Comparison of ENCODE assay signal across 10 cellular contexts in genomic region chr10:102777696-102778530, GRCh38. TPM values are rescaled to one million over a fixed set of nuclear protein-coding genes. Genes with fewer than 3 reads are reported as not detected.
DNase-seq lines count a peak whose midpoint lies in the region; ATAC-seq and TF ChIP-seq lines count a peak whose summit lies in the region.
"Had no signal": no experiment of that assay in that cellular context is flagged by ENCODE, and none has a peak within 500 bp of the region (broad histone marks: within the 10 kb centered on the region; RNA-seq: fewer than 3 reads in every experiment).

No MANE protein-coding gene starts in this region.

- intact Hi-C loops in psoas muscle (cut with DNase I): loop anchor here (2.0 to 10.0 kb wide), 3 partner anchors 19 to 133 kb away; partner anchors contain the start of gene TRIM8 (in 1 of the 2)

- DNase-seq in Peyer's patch (no peak), psoas muscle (peak; percentile 40 to 77), T-helper 1 cell (no peak), hepatic stellate cell (ENCODE audit: low spot score) (no peak), NCI-H1694 (lab: John Stamatoyannopoulos, UW) (no peak), UCSD-AML1 (lab: John Stamatoyannopoulos, UW; ENCODE audit: unreplicated experiment) (no peak)
- DNase-seq: COR-L47, NCI-H1105 treated with DMSO at 0.1 percent for 48 hours had no signal

- peaks cover 35% of the 10 kb centered on the region for H3K36me3 ChIP-seq in BLaER1
- no peaks in the 10 kb centered on the region for H3K36me3 ChIP-seq in Peyer's patch
- H3K36me3 ChIP-seq in gastroesophageal sphincter: no peaks in the 10 kb centered on the region
- H3K36me3 ChIP-seq in psoas muscle (ENCODE audit: insufficient read depth in 1 of 2, low read depth in 1 of 2): no peaks in the 10 kb centered on the region

- TF ChIP-seq POLR2A in Peyer's patch (IDR thresholded peaks at IDR 0.05) (no peak), gastroesophageal sphincter (IDR thresholded peaks at IDR 0.05) (no peak)

- H3K4me1 ChIP-seq in BLaER1: peaks cover 57% of the 10 kb centered on the region
- peaks cover 0 to 61% (median 3%) of the 10 kb centered on the region in 4 donors for H3K4me1 ChIP-seq in Peyer's patch
- peaks cover 47 to 100% (median 85%) of the 10 kb centered on the region in 3 donors for H3K4me1 ChIP-seq in gastroesophageal sphincter
- H3K4me1 ChIP-seq in psoas muscle: peaks cover 78% of the 10 kb centered on the region

- no peaks in the 10 kb centered on the region for H3K27me3 ChIP-seq in BLaER1
- H3K27me3 ChIP-seq in Peyer's patch: no peaks in the 10 kb centered on the region
- H3K27me3 ChIP-seq in gastroesophageal sphincter: no peaks in the 10 kb centered on the region
- no peaks in the 10 kb centered on the region for H3K27me3 ChIP-seq in psoas muscle (ENCODE audit: insufficient read depth in 3 of 3, low read length in 2 of 3)

- ATAC-seq in gastroesophageal sphincter: no peak
- peak; percentile 12 to 35 (median 21) for ATAC-seq in psoas muscle

- TF ChIP-seq CTCF in Peyer's patch (IDR thresholded peaks at IDR 0.05) (no peak), gastroesophageal sphincter (IDR thresholded peaks at IDR 0.05) (no peak), psoas muscle (IDR thresholded peaks at IDR 0.05) (no peak)

- H3K9ac ChIP-seq in BLaER1: peak overlapping the region; percentile 84; the same call in 1 of the 2 replicates

- 0 out of 2 replicates have a peak, but pooled peaks cover 3% of the 10 kb centered on the region for H3K9me3 ChIP-seq in BLaER1
- H3K9me3 ChIP-seq in Peyer's patch: no peaks in the 10 kb centered on the region
- H3K9me3 ChIP-seq in gastroesophageal sphincter: no peaks in the 10 kb centered on the region
- H3K9me3 ChIP-seq in psoas muscle: no peaks in the 10 kb centered on the region

- H3K4me3 ChIP-seq in BLaER1: no peak overlapping the region
- H3K4me3 ChIP-seq in Peyer's patch: peak overlapping the region in 1 of 4 donors; percentile 2
- H3K4me3 ChIP-seq in gastroesophageal sphincter: peak overlapping the region in 1 of 2 donors; percentile 51
- peak overlapping the region; percentile 81 for H3K4me3 ChIP-seq in psoas muscle

- H3K27ac ChIP-seq in BLaER1 (peak overlapping the region; percentile 93), Peyer's patch (peak overlapping the region in 3 of 4 donors; percentile 12 to 96 (median 42)), gastroesophageal sphincter (peak overlapping the region; percentile 95 to 99 (median 96)), psoas muscle (peak overlapping the region; percentile 98)

- WGBS in gastroesophageal sphincter (ENCODE audit: low coverage in 1 of 2), 2 donors: 46 to 60% methylated on average over 3 to 7 of the region's 17 CpGs
- 30 to 45% (median 36%) methylated on average over 17 of the region's 17 CpGs for WGBS in psoas muscle, 3 donors

- H3K4me2 ChIP-seq in BLaER1: peak overlapping the region; percentile 95

- no peak for TF ChIP-seq EP300 in gastroesophageal sphincter (IDR thresholded peaks at IDR 0.05)

- peaks cover 7% of the 10 kb centered on the region; the same call in 1 of the 2 replicates for H4K20me1 ChIP-seq in BLaER1

RNA-seq across cellular contexts. Expression of gene WBP1L, which starts 34.2 kb away (rescaled TPM):
- total RNA-seq in Peyer's patch (10 to 100 TPM; 38.0 to 78.3 (median 65.8) TPM), gastroesophageal sphincter (100 to 1,000 TPM; 125 to 142 (median 132) TPM), psoas muscle (10 to 100 TPM; 47.2 to 77.2 (median 54.5) TPM)
- 10 to 100 TPM; 26.4 to 56.4 (median 54.1) TPM for polyA plus RNA-seq in psoas muscle

RNA-seq across cellular contexts. Expression of gene CYP17A1, which starts 59.3 kb away (rescaled TPM):
- total RNA-seq in Peyer's patch: not detected
- total RNA-seq in gastroesophageal sphincter: not detected
- 10 to 100 TPM in 1 of 4 donors, under 1 TPM in 2, not detected in 1; 0.17 to 21.1 (median 0.82) TPM for total RNA-seq in psoas muscle
- under 1 TPM; 0.03 to 0.24 (median 0.18) TPM for polyA plus RNA-seq in psoas muscle

Comparison
In these comparisons a context has a peak if more than half of its experiments do, and no peak if none do; other contexts are left out.
1. H3K27ac ChIP-seq: peak in every context shown above with its lines; median percentile 98 in psoas muscle; 96 in gastroesophageal sphincter; 93 in BLaER1; 42 in Peyer's patch.
2. DNase-seq: peak in psoas muscle (2 of 2); none in Peyer's patch (0 of 3), T-helper 1 cell (0 of 5), hepatic stellate cell (single experiment), NCI-H1694 (single experiment) and UCSD-AML1 (single experiment).